ENCODE assay signal across 8 cellular contexts in the genomic region with DNA sequence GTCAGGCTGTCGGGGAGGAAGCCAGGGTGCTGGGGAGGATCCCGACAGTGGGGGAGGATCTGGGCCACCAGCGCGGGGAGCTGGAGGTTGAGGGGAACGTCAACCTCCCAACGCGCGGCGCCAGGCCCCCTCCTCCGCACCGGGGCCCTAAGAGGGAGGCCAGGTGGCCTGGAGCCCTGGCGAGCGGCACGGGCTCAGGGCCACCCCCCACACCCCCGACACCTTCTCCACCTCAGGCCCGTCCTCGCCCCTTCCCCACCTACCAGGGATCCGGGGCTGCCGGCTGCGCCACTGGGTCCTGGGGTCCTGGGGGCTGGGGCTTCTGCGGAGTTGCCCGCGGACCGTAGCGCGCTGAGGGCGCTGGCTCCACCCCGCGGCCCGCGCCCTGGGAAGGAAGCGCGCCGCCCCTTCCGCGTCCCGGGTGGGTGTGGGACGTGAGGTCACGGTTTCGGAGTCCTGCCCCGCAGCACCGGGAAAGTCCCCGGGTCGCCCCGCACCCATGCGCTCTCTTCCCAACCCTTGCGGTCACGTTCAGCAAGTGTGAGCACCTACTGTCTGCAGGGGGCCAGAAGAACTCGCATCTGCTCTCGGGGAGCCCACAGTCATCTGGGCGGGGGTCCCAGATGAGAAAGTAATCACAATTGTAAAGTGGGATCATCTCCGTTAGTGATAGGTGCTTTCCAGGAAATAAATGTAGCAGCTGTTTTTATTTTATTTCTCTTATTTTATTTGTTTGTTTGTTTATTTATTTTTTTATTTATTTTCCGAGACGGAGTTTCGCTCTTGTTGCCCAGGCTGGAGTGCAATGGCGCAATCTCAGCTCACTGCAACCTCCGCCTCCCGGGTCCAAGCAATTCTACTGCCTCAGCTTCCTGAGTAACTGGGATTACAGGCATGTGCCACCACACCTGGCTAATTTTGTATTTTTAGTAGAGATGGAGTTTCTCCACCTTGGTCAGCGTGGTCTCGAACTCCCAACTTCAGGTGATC. TPM values are rescaled to one million over a fixed set of nuclear protein-coding genes. Genes with fewer than 3 reads are reported as not detected.
A peak's percentile ranks its signal among the peaks of the same experiment; 100 is the strongest.
DNase-seq lines count a peak whose midpoint lies in the region; ATAC-seq and TF ChIP-seq lines count a peak whose summit lies in the region.

Gene TICAM1, minus strand, starts transcription at position 362 of the 990 bp plus-strand sequence. CDS start 13,335 bp downstream, outside the sequence.

- TSS peak; percentile 91 for BruUV-seq in PC-9 (replicated peaks; lab: Mats Ljungman, UMichigan)

- CTCF ChIA-PET in PC-9 (lab: Charles Lee), result no interaction called here

- H3K4me2 ChIP-seq in PC-9, result peak within 1 kb of the TSS; percentile 87

- no peaks in the 10 kb centered on the region for H3K36me3 ChIP-seq in PC-9 (ENCODE audit: low read depth)
- no peaks in the 10 kb centered on the region for H3K36me3 ChIP-seq in stomach smooth muscle (ENCODE audit: control insufficient read depth in 2 of 2, insufficient read depth in 2 of 2, low read length in 2 of 2)

- no peaks in the 10 kb centered on the region for H3K9me3 Mint-ChIP-seq in activated T-helper 1 cell treated with anti-CD3 and anti-CD28 coated beads, Interleukin-12 subunit alpha, Interleukin-12 subunit beta, Interleukin-2, Interleukin-4 antibody, amounts not matched to agents 30 ng/mL and 10 ng/mL and 1 ng/mL, durations not matched to agents 14 hours and 24 hours and 36 hours
- H3K9me3 Mint-ChIP-seq in nephron progenitor cell, result peaks cover 10% of the 10 kb centered on the region

- peaks cover 11% of the 10 kb centered on the region for H3K36me3 Mint-ChIP-seq in activated T-helper 1 cell treated with anti-CD3 and anti-CD28 coated beads, Interleukin-12 subunit alpha, Interleukin-12 subunit beta, Interleukin-2, Interleukin-4 antibody, amounts not matched to agents 30 ng/mL and 10 ng/mL and 1 ng/mL, durations not matched to agents 14 hours and 24 hours and 36 hours (ENCODE audit: low read depth)
- peaks cover 4% of the 10 kb centered on the region for H3K36me3 Mint-ChIP-seq in nephron progenitor cell (ENCODE audit: low read depth)

- peaks cover 22% of the 10 kb centered on the region for H3K4me1 Mint-ChIP-seq in activated T-helper 1 cell treated with anti-CD3 and anti-CD28 coated beads, Interleukin-12 subunit alpha, Interleukin-12 subunit beta, Interleukin-2, Interleukin-4 antibody, amounts not matched to agents 30 ng/mL and 10 ng/mL and 1 ng/mL, durations not matched to agents 14 hours and 24 hours and 36 hours (ENCODE audit: low read depth)
- peaks cover 14% of the 10 kb centered on the region for H3K4me1 Mint-ChIP-seq in nephron progenitor cell

- no peaks in the 10 kb centered on the region for H4K20me1 ChIP-seq in PC-9 (ENCODE audit: insufficient read depth)

- no peaks in the 10 kb centered on the region for H3K27me3 ChIP-seq in PC-9 (ENCODE audit: insufficient read depth, low read depth)
- no peaks in the 10 kb centered on the region for H3K27me3 ChIP-seq in stomach smooth muscle (ENCODE audit: control insufficient read depth in 1 of 2, insufficient read depth in 2 of 2, low read length in 2 of 2)

- peak within 1 kb of the TSS; percentile 94 for H3K27ac Mint-ChIP-seq in activated T-helper 1 cell treated with anti-CD3 and anti-CD28 coated beads, Interleukin-12 subunit alpha, Interleukin-12 subunit beta, Interleukin-2, Interleukin-4 antibody, amounts not matched to agents 30 ng/mL and 10 ng/mL and 1 ng/mL, durations not matched to agents 14 hours and 24 hours and 36 hours
- peak within 1 kb of the TSS; percentile 70 for H3K27ac Mint-ChIP-seq in nephron progenitor cell

- TF ChIP-seq CTCF in GM12875 (IDR thresholded peaks at IDR 0.05; ENCODE audit: borderline replicate concordance, insufficient read depth, low read depth, low read length) (no peak), PC-9 (conservative IDR thresholded peaks at IDR 0.05) (no peak), nephron progenitor cell (IDR thresholded peaks at IDR 0.05) (no peak)

- intact Hi-C loops in PC-9 (cut with micrococcal nuclease; ENCODE audit: unreplicated experiment), result no loop called here
- intact Hi-C loops in activated T-helper 1 cell treated with anti-CD3 and anti-CD28 coated beads, Interleukin-12 subunit alpha, Interleukin-12 subunit beta, Interleukin-2, Interleukin-4 antibody, amounts not matched to agents 30 ng/mL and 10 ng/mL and 1 ng/mL, durations not matched to agents 14 hours and 24 hours and 36 hours (cut with micrococcal nuclease), result loop anchor here (1.0 to 2.0 kb wide), 4 partner anchors 16 to 35 kb away; partner anchors contain the start of gene PLIN3

- peak; percentile 38 to 43 for DNase-seq in PC-9
- peak; percentile 85 for DNase-seq in activated T-helper 1 cell treated with anti-CD3 and anti-CD28 coated beads, Interleukin-12 subunit alpha, Interleukin-12 subunit beta, Interleukin-2, Interleukin-4 antibody, amounts not matched to agents 30 ng/mL and 10 ng/mL and 1 ng/mL, durations not matched to agents 14 hours and 24 hours and 36 hours (ENCODE audit: low spot score)
- peak; percentile 53 for DNase-seq in fibroblast of peridontal ligament (ENCODE audit: extremely low read depth)
- peak; percentile 40 for DNase-seq in nephron progenitor cell
- no peak for DNase-seq in SKM-1 (lab: John Stamatoyannopoulos, UW; ENCODE audit: unreplicated experiment)

- POLR2A ChIA-PET in PC-9 (lab: Charles Lee; ENCODE audit: unreplicated experiment), result no interaction called here

- peak within 1 kb of the TSS; percentile 54 for H3K27ac ChIP-seq in PC-9
- H3K27ac ChIP-seq in stomach smooth muscle (ENCODE audit: low read length), result peak within 1 kb of the TSS; percentile 71

- H3K4me1 ChIP-seq in PC-9 (replicated peaks; ENCODE audit: insufficient read depth) (no peaks in the 10 kb centered on the region), stomach smooth muscle (ENCODE audit: control insufficient read depth, insufficient read depth, low read length) (peaks cover 14% of the 10 kb centered on the region)

- no peaks in the 10 kb centered on the region for H3K27me3 Mint-ChIP-seq in activated T-helper 1 cell treated with anti-CD3 and anti-CD28 coated beads, Interleukin-12 subunit alpha, Interleukin-12 subunit beta, Interleukin-2, Interleukin-4 antibody, amounts not matched to agents 30 ng/mL and 10 ng/mL and 1 ng/mL, durations not matched to agents 14 hours and 24 hours and 36 hours (ENCODE audit: insufficient read depth)
- H3K27me3 Mint-ChIP-seq in nephron progenitor cell (ENCODE audit: low read depth, poor library complexity), result peaks cover 60% of the 10 kb centered on the region

- peak; percentile 75 for ATAC-seq in HG02610 (IDR thresholded peaks at IDR 0.05; ENCODE audit: unreplicated experiment)

- peaks cover 7% of the 10 kb centered on the region for H3F3A ChIP-seq in PC-9 (ENCODE audit: insufficient read depth, low read depth)

- no peaks in the 10 kb centered on the region for H3K9me2 ChIP-seq in PC-9 (ENCODE audit: insufficient read depth)

- H3K79me2 ChIP-seq in PC-9 (ENCODE audit: low read depth), result peaks cover 11% of the 10 kb centered on the region

- H3K9me3 ChIP-seq in PC-9 (ENCODE audit: insufficient read depth, low read depth) (no peaks in the 10 kb centered on the region), stomach smooth muscle (ENCODE audit: control insufficient read depth in 2 of 2, low read length in 2 of 2) (no peaks in the 10 kb centered on the region)

- peak within 1 kb of the TSS; percentile 85 for H2AFZ ChIP-seq in PC-9

- peak within 1 kb of the TSS; percentile 91 for H3K4me3 Mint-ChIP-seq in activated T-helper 1 cell treated with anti-CD3 and anti-CD28 coated beads, Interleukin-12 subunit alpha, Interleukin-12 subunit beta, Interleukin-2, Interleukin-4 antibody, amounts not matched to agents 30 ng/mL and 10 ng/mL and 1 ng/mL, durations not matched to agents 14 hours and 24 hours and 36 hours
- peak within 1 kb of the TSS; percentile 75 for H3K4me3 Mint-ChIP-seq in nephron progenitor cell

- H3K9ac ChIP-seq in stomach smooth muscle (ENCODE audit: low read length in 2 of 2), result peak within 1 kb of the TSS; percentile 88 to 89

- H3K4me3 ChIP-seq in GM12875 (ENCODE audit: low read depth, low read length) (peak within 1 kb of the TSS; percentile 67), PC-9 (peak within 1 kb of the TSS; percentile 81), stomach smooth muscle (ENCODE audit: low read length in 2 of 2) (peak within 1 kb of the TSS; percentile 61 to 94)

RNA-seq across cellular contexts. Expression of gene TICAM1, which starts in this region (rescaled TPM):
- total RNA-seq in PC-9 (2021), result 9.9 and 12.7 TPM in 2 replicates
- total RNA-seq in activated T-helper 1 cell treated with anti-CD3 and anti-CD28 coated beads, Interleukin-12 subunit alpha, Interleukin-12 subunit beta, Interleukin-2, Interleukin-4 antibody, amounts not matched to agents 30 ng/mL and 10 ng/mL and 1 ng/mL, durations not matched to agents 14 hours and 24 hours and 36 hours, result 31.2 and 33.3 TPM in 2 replicates
